ENCODE assay signal across 8 cellular contexts in genomic region chr2:28620801-28621171, GRCh38.
A peak's percentile ranks its signal among the peaks of the same experiment; 100 is the strongest.
DNase-seq lines count a peak whose midpoint lies in the region; ATAC-seq and TF ChIP-seq lines count a peak whose summit lies in the region.

No MANE protein-coding gene starts in this region.

- H3K18ac ChIP-seq in IMR-90 (ENCODE audit: low read depth, low read length), result no peak overlapping the region

- no peak for ATAC-seq in IMR-90 (ENCODE audit: low read depth)
- no peak for ATAC-seq in activated naive CD8-positive, alpha-beta T cell treated with anti-CD3 and anti-CD28 coated beads, Interleukin-2, amount 10 ng/mL, durations not matched to agents 7 days and 5 days (ENCODE audit: low read depth)
- no peak for ATAC-seq in left lung
- ATAC-seq in stimulated activated memory B cell treated with anti-CD40 and anti-IgM and Interleukin-4, amounts not matched to agents 10 μg/mL and 1 μg/mL and 100 μg/mL, for 72 hours, result no peak

- H3K4me3 ChIP-seq in IMR-90 (ENCODE audit: insufficient read depth, low read depth, low read length) (no peak overlapping the region), left lung (no peak overlapping the region)

- peaks cover 0 to 6% of the 10 kb centered on the region in 2 experiments; a peak in 1 of 4 replicates for H3K79me1 ChIP-seq in IMR-90 (ENCODE audit: low read depth in 1 of 2, low read length in 2 of 2)

- H3K9me3 ChIP-seq in IMR-90 (ENCODE audit: control insufficient read depth, insufficient read depth, low read length) (no peaks in the 10 kb centered on the region), left lung (no peaks in the 10 kb centered on the region)

- H4K8ac ChIP-seq in IMR-90 (ENCODE audit: low read depth in 2 of 2, low read length in 2 of 2), result peak overlapping the region in 1 of 2 experiments; percentile 7; a peak in 1 of 4 replicates

- in situ Hi-C loops in IMR-90 (cut with MboI; ENCODE audit: low sequenced_read_pairs), result no loop called here

- H2BK20ac ChIP-seq in IMR-90 (ENCODE audit: low read depth, low read length), result peak overlapping the region; percentile 38; the same call in 1 of the 2 replicates

- H3K9me3 Mint-ChIP-seq in activated naive CD8-positive, alpha-beta T cell treated with anti-CD3 and anti-CD28 coated beads, Interleukin-2, amount 10 ng/mL, durations not matched to agents 7 days and 5 days, result no peaks in the 10 kb centered on the region
- H3K9me3 Mint-ChIP-seq in stimulated activated memory B cell treated with anti-CD40 and anti-IgM and Interleukin-4, amounts not matched to agents 10 μg/mL and 1 μg/mL and 100 μg/mL, for 72 hours, result no peaks in the 10 kb centered on the region

- dilution Hi-C loops in IMR-90 (cut with HindIII; ENCODE audit: low sequenced_read_pairs, unreplicated experiment), result no loop called here

- H4K20me1 ChIP-seq in IMR-90 (ENCODE audit: insufficient read depth, low read length), result no peaks in the 10 kb centered on the region

- CTCF ChIA-PET in IMR-90 (lab: Yijun Ruan, JAX), result interaction anchor here (0.8 to 1.4 kb wide), 3 partner anchors 26 to 131 kb away, joined by 3 read pairs; partner anchors contain the start of gene PPP1CB

- H3K56ac ChIP-seq in IMR-90 (ENCODE audit: extremely low read depth, insufficient read depth, low read length), result no peak overlapping the region

- H2BK15ac ChIP-seq in IMR-90 (ENCODE audit: low read depth, low read length), result peak overlapping the region; percentile 3; the same call in 1 of the 3 replicates

- H2AFZ ChIP-seq in IMR-90 (replicated peaks; ENCODE audit: low read length, poor library complexity), result peak overlapping the region; percentile 77

- H3K27ac ChIP-seq in IMR-90 (ENCODE audit: insufficient read depth, low read length), result no peak overlapping the region
- peak overlapping the region; percentile 85 to 96 for H3K27ac ChIP-seq in left lung

- peaks cover 10% of the 10 kb centered on the region for H3K9me1 ChIP-seq in IMR-90 (ENCODE audit: insufficient read depth, low read length)

- H3K36me3 Mint-ChIP-seq in activated naive CD8-positive, alpha-beta T cell treated with anti-CD3 and anti-CD28 coated beads, Interleukin-2, amount 10 ng/mL, durations not matched to agents 7 days and 5 days, result no peaks in the 10 kb centered on the region
- no peaks in the 10 kb centered on the region for H3K36me3 Mint-ChIP-seq in stimulated activated memory B cell treated with anti-CD40 and anti-IgM and Interleukin-4, amounts not matched to agents 10 μg/mL and 1 μg/mL and 100 μg/mL, for 72 hours

- H3K4me3 Mint-ChIP-seq in activated naive CD8-positive, alpha-beta T cell treated with anti-CD3 and anti-CD28 coated beads, Interleukin-2, amount 10 ng/mL, durations not matched to agents 7 days and 5 days, result peak overlapping the region; percentile 66
- no peak overlapping the region for H3K4me3 Mint-ChIP-seq in stimulated activated memory B cell treated with anti-CD40 and anti-IgM and Interleukin-4, amounts not matched to agents 10 μg/mL and 1 μg/mL and 100 μg/mL, for 72 hours

- H3K4me2 ChIP-seq in IMR-90 (ENCODE audit: low read depth, low read length), result no peak overlapping the region

- no peak for TF ChIP-seq POLR2A in IMR-90 (IDR thresholded peaks at IDR 0.05; ENCODE audit: low read depth, low read length)

- WGBS in IMR-90 (ENCODE audit: extremely low coverage in 2 of 2, insufficient read length in 1 of 2), 2 experiments, result 80% methylated on average over 1 of the region's 4 CpGs; no CpG with 5 or more reads in 1 of the 2 experiments

- no peak overlapping the region; the same call in 1 of the 2 replicates for H3K23ac ChIP-seq in IMR-90 (ENCODE audit: low read depth, low read length)

- H4K5ac ChIP-seq in IMR-90 (ENCODE audit: low read depth, low read length), result no peak overlapping the region

- 0 out of 2 replicates have a peak overlapping the region, but pooled peaks have one; percentile 5 for H3K4ac ChIP-seq in IMR-90 (ENCODE audit: low read depth, low read length)

- peak overlapping the region; percentile 12; the same call in 1 of the 2 replicates for H3K14ac ChIP-seq in IMR-90 (replicated peaks; ENCODE audit: low read depth, low read length)

- no peak overlapping the region for H3K9ac ChIP-seq in IMR-90 (ENCODE audit: low read depth, low read length)

- peak overlapping the region; percentile 91 for H3K27ac Mint-ChIP-seq in activated naive CD8-positive, alpha-beta T cell treated with anti-CD3 and anti-CD28 coated beads, Interleukin-2, amount 10 ng/mL, durations not matched to agents 7 days and 5 days
- H3K27ac Mint-ChIP-seq in stimulated activated memory B cell treated with anti-CD40 and anti-IgM and Interleukin-4, amounts not matched to agents 10 μg/mL and 1 μg/mL and 100 μg/mL, for 72 hours, result peak overlapping the region; percentile 74

- POLR2A ChIA-PET in IMR-90 (lab: Charles Lee; ENCODE audit: unreplicated experiment), result no interaction called here
- POLR2A ChIA-PET in activated naive CD8-positive, alpha-beta T cell treated with anti-CD3 and anti-CD28 coated beads, Interleukin-2, amount 10 ng/mL, durations not matched to agents 7 days and 5 days (lab: Charles Lee), result interaction anchor here (0.6 to 3.3 kb wide), 5 partner anchors 8 to 131 kb away, joined by 3 to 25 read pairs (median 6); partner anchors contain the start of gene PPP1CB

- no peak for DNase-seq in IMR-90
- DNase-seq in activated naive CD8-positive, alpha-beta T cell treated with anti-CD3 and anti-CD28 coated beads, Interleukin-2, amount 10 ng/mL, durations not matched to agents 7 days and 5 days, result no peak
- DNase-seq in left lung, result no peak
- no peak for DNase-seq in NCI-H446 (lab: John Stamatoyannopoulos, UW)
- DNase-seq in stimulated activated CD4-positive, alpha-beta T cell treated with anti-CD3 and anti-CD28 coated beads, Interleukin-2, amount 100 ng/mL, for 48 hours, result no peak
- no peak for DNase-seq in NCI-H446 treated with DMSO at 0.1 percent for 48 hours (lab: John Stamatoyannopoulos, UW)
- DNase-seq in hypothalamus (lab: John Stamatoyannopoulos, UW), result no peak

- no peak for TF ChIP-seq CTCF in IMR-90 (conservative IDR thresholded peaks at IDR 0.05; ENCODE audit: low read depth, low read length)
- TF ChIP-seq CTCF in left lung (IDR thresholded peaks at IDR 0.05), result no peak

- no peak for TF ChIP-seq RAD21 in IMR-90 (IDR thresholded peaks at IDR 0.05; ENCODE audit: low read length)

- H2BK120ac ChIP-seq in IMR-90 (ENCODE audit: low read depth, low read length), result peak overlapping the region; percentile 62

- no peaks in the 10 kb centered on the region for H3K36me3 ChIP-seq in IMR-90 (ENCODE audit: control insufficient read depth, insufficient read depth, low read length)
- no peaks in the 10 kb centered on the region for H3K36me3 ChIP-seq in left lung

- H3K4me1 Mint-ChIP-seq in activated naive CD8-positive, alpha-beta T cell treated with anti-CD3 and anti-CD28 coated beads, Interleukin-2, amount 10 ng/mL, durations not matched to agents 7 days and 5 days, result peaks cover 80% of the 10 kb centered on the region
- peaks cover 45% of the 10 kb centered on the region for H3K4me1 Mint-ChIP-seq in stimulated activated memory B cell treated with anti-CD40 and anti-IgM and Interleukin-4, amounts not matched to agents 10 μg/mL and 1 μg/mL and 100 μg/mL, for 72 hours

- no TSS peak for BruUV-seq in IMR-90 (replicated peaks; lab: Mats Ljungman, UMichigan)

- intact Hi-C loops in IMR-90 (cut with micrococcal nuclease) (no loop called here), left lung (cut with DNase I) (no loop called here)

- H3K4me1 ChIP-seq in IMR-90 (ENCODE audit: control insufficient read depth, insufficient read depth, low read length) (peaks cover 23% of the 10 kb centered on the region), left lung (peaks cover 26 to 52% of the 10 kb centered on the region in 2 donors)

- H3K27me3 ChIP-seq in IMR-90 (ENCODE audit: control insufficient read depth, insufficient read depth, low read length) (no peaks in the 10 kb centered on the region), left lung (no peaks in the 10 kb centered on the region)

- no peak overlapping the region for H2BK5ac ChIP-seq in IMR-90 (ENCODE audit: low read depth, low read length, poor library complexity, severe bottlenecking)

- H2AK9ac ChIP-seq in IMR-90 (replicated peaks; ENCODE audit: low read depth, low read length, poor library complexity), result peak overlapping the region; percentile 42

- peak overlapping the region; percentile 63; the same call in 1 of the 2 replicates for H4K91ac ChIP-seq in IMR-90 (ENCODE audit: insufficient read depth, low read depth, low read length)

- H3K27me3 Mint-ChIP-seq in activated naive CD8-positive, alpha-beta T cell treated with anti-CD3 and anti-CD28 coated beads, Interleukin-2, amount 10 ng/mL, durations not matched to agents 7 days and 5 days, result no peaks in the 10 kb centered on the region
- no peaks in the 10 kb centered on the region for H3K27me3 Mint-ChIP-seq in stimulated activated memory B cell treated with anti-CD40 and anti-IgM and Interleukin-4, amounts not matched to agents 10 μg/mL and 1 μg/mL and 100 μg/mL, for 72 hours

- peak overlapping the region; percentile 18; the same call in 1 of the 2 replicates for H2AK5ac ChIP-seq in IMR-90 (ENCODE audit: low read depth, low read length)

TF ChIP-seq in IMR-90, 13 proteins besides CTCF, POLR2A, EP300 and RAD21 (continues in another document):
- TF ChIP-seq CEBPB (IDR thresholded peaks at IDR 0.05; ENCODE audit: low read depth, low read length) (no peak), SMC3 (IDR thresholded peaks at IDR 0.05; ENCODE audit: low read depth, low read length) (no peak), RCOR1 (IDR thresholded peaks at IDR 0.05; ENCODE audit: insufficient replicate concordance, low read length) (no peak), ELK1 (IDR thresholded peaks at IDR 0.05; ENCODE audit: borderline replicate concordance, low read depth, low read length) (no peak), MAFK (IDR thresholded peaks at IDR 0.05; ENCODE audit: low read depth, low read length) (no peak), RFX5 (IDR thresholded peaks at IDR 0.05; ENCODE audit: low read depth, low read length) (no peak), MAZ (IDR thresholded peaks at IDR 0.05; ENCODE audit: borderline replicate concordance, low read depth, low read length) (no peak), NFE2L2 (IDR thresholded peaks at IDR 0.05; ENCODE audit: low read depth, low read length) (no peak), FOS (IDR thresholded peaks at IDR 0.05; ENCODE audit: low read depth, low read length) (no peak), MXI1 (IDR thresholded peaks at IDR 0.05; ENCODE audit: borderline replicate concordance, low read depth, low read length) (no peak)
